11 cellular contexts compared by ENCODE assay signal in genomic region chr2:109703798-109704197, GRCh38.
"Had no signal": no experiment of that assay in that cellular context is flagged by ENCODE, and none has a peak within 500 bp of the region (broad histone marks: within the 10 kb centered on the region; RNA-seq: fewer than 3 reads in every experiment).

No MANE protein-coding gene starts in this region.

- H3K27me3 ChIP-seq: adrenal gland, cardiac muscle cell, hepatocyte, right atrium auricular region, testis had no signal

- H3K79me2 ChIP-seq: hepatocyte had no signal

- H3K9me3 ChIP-seq: adrenal gland, right atrium auricular region, testis had no signal

- ATAC-seq: activated T-cell treated with anti-CD3 and anti-CD28 coated beads, Interleukin-2, amount 50 U/mL, for 4 hours; left ventricle myocardium superior; stimulated activated naive CD8-positive, alpha-beta T cell treated with anti-CD3 and anti-CD28 coated beads, Interleukin-15, amount 100 ng/mL, for 72 hours had no signal

- H3K27ac ChIP-seq: cardiac muscle cell, hepatocyte, right atrium auricular region, testis had no signal

- H2AFZ ChIP-seq: hepatocyte had no signal

- H3K4me3 ChIP-seq: adrenal gland, cardiac muscle cell, hepatocyte, right atrium auricular region, testis had no signal

- H3K4me2 ChIP-seq: hepatocyte had no signal

- DNase-seq: activated CD4-positive, alpha-beta memory T cell treated with anti-CD3 and anti-CD28 coated beads, Interleukin-2, amount 10 ng/mL, durations not matched to agents 7 days and 5 days; activated CD4-positive, alpha-beta T cell treated with anti-CD3 and anti-CD28 coated beads for 4 hours; activated effector memory CD4-positive, alpha-beta T cell treated with Interleukin-2 at 50 U/mL for 16 hours; activated T-cell treated with anti-CD3 and anti-CD28 coated beads, Interleukin-2, amount 50 U/mL, for 4 hours; adrenal gland; left ventricle myocardium superior; stimulated activated naive CD8-positive, alpha-beta T cell treated with anti-CD3 and anti-CD28 coated beads, Interleukin-15, amount 100 ng/mL, for 72 hours; testis had no signal

- H3K36me3 ChIP-seq: adrenal gland, cardiac muscle cell, right atrium auricular region had no signal
